28 cellular contexts compared by ENCODE assay signal in the genomic region with DNA sequence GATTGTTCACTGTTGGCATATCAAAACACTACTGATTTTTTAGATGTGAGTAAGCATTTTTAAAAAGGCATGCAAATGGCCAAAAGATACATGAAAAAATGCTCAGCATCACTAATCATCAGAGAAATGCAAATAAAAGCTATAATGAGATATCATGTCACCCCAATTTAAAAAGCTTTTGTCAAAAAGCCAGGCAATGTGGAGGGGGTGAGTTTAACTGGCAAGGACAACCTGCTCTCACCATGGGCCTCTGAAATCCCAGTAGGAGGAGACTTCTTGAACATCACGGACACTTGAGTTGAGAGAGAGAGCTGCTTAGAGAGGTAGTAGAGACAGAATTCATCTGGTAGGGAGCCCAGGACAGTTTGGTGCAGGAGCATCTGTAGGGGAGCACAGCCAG.
"Had no signal": no experiment of that assay in that cellular context is flagged by ENCODE, and none has a peak within 500 bp of the region (broad histone marks: within the 10 kb centered on the region; RNA-seq: fewer than 3 reads in every experiment).

No MANE protein-coding gene starts in this region.

- H3K4me1 Mint-ChIP-seq: stimulated activated effector memory CD8-positive, alpha-beta T cell treated with anti-CD3 and anti-CD28 coated beads, Interleukin-12 subunit alpha, Interleukin-12 subunit beta, amount 100 ng/mL, for 72 hours; stimulated activated memory B cell treated with anti-CD40 and anti-IgM and Interleukin-4, amounts not matched to agents 10 μg/mL and 1 μg/mL and 100 μg/mL, for 72 hours; stimulated activated naive B cell treated with anti-CD40 and anti-IgM and Interleukin-4, amounts not matched to agents 10 μg/mL and 1 μg/mL and 100 μg/mL, for 72 hours; stimulated activated naive CD8-positive, alpha-beta T cell treated with anti-CD3 and anti-CD28 coated beads, Interleukin-15, amount 100 ng/mL, for 72 hours had no signal

- H3K27me3 ChIP-seq: stomach, suprapubic skin, testis, thyroid gland, tibial artery, tibial nerve, transverse colon, upper lobe of left lung, upper lobe of right lung, uterus, vagina had no signal

- ATAC-seq: stimulated activated effector memory CD8-positive, alpha-beta T cell treated with anti-CD3 and anti-CD28 coated beads, Interleukin-12 subunit alpha, Interleukin-12 subunit beta, amount 100 ng/mL, for 72 hours; stimulated activated memory B cell treated with anti-CD40 and anti-IgM and Interleukin-4, amounts not matched to agents 10 μg/mL and 1 μg/mL and 100 μg/mL, for 72 hours; stimulated activated naive B cell treated with anti-CD40 and anti-IgM and Interleukin-4, amounts not matched to agents 10 μg/mL and 1 μg/mL and 100 μg/mL, for 72 hours; stimulated activated naive CD8-positive, alpha-beta T cell treated with anti-CD3 and anti-CD28 coated beads, Interleukin-15, amount 100 ng/mL, for 72 hours; stimulated activated naive CD8-positive, alpha-beta T cell treated with anti-CD3 and anti-CD28 coated beads, Interleukin-15, Interleukin-2, amounts not matched to agents 100 U/mL and 50 U/mL, for 24 hours; upper lobe of right lung had no signal

- H3K27ac Mint-ChIP-seq: stimulated activated effector memory CD8-positive, alpha-beta T cell treated with anti-CD3 and anti-CD28 coated beads, Interleukin-12 subunit alpha, Interleukin-12 subunit beta, amount 100 ng/mL, for 72 hours; stimulated activated memory B cell treated with anti-CD40 and anti-IgM and Interleukin-4, amounts not matched to agents 10 μg/mL and 1 μg/mL and 100 μg/mL, for 72 hours; stimulated activated naive B cell treated with anti-CD40 and anti-IgM and Interleukin-4, amounts not matched to agents 10 μg/mL and 1 μg/mL and 100 μg/mL, for 72 hours; stimulated activated naive CD8-positive, alpha-beta T cell treated with anti-CD3 and anti-CD28 coated beads, Interleukin-15, Interleukin-2, amounts not matched to agents 100 ng/mL and 50 ng/mL, for 24 hours; type B pancreatic cell had no signal

- H3K4me3 Mint-ChIP-seq: stimulated activated effector memory CD8-positive, alpha-beta T cell treated with anti-CD3 and anti-CD28 coated beads, Interleukin-12 subunit alpha, Interleukin-12 subunit beta, amount 100 ng/mL, for 72 hours; stimulated activated memory B cell treated with anti-CD40 and anti-IgM and Interleukin-4, amounts not matched to agents 10 μg/mL and 1 μg/mL and 100 μg/mL, for 72 hours; stimulated activated naive B cell treated with anti-CD40 and anti-IgM and Interleukin-4, amounts not matched to agents 10 μg/mL and 1 μg/mL and 100 μg/mL, for 72 hours; stimulated activated naive CD8-positive, alpha-beta T cell treated with anti-CD3 and anti-CD28 coated beads, Interleukin-15, amount 100 ng/mL, for 72 hours; stimulated activated naive CD8-positive, alpha-beta T cell treated with anti-CD3 and anti-CD28 coated beads, Interleukin-15, Interleukin-2, amounts not matched to agents 100 ng/mL and 50 ng/mL, for 24 hours; type B pancreatic cell had no signal

- H3K4me1 ChIP-seq: testis, thyroid gland, tibial artery, tibial nerve, upper lobe of left lung, upper lobe of right lung, uterus, vagina had no signal

- FAIRE-seq: urothelium cell line had no signal

- DNase-seq: stimulated activated CD4-positive, alpha-beta T cell treated with anti-CD3 and anti-CD28 coated beads, Interleukin-2, amount 100 ng/mL, for 48 hours; stimulated activated CD4-positive, alpha-beta T cell treated with anti-CD3 and anti-CD28 coated beads, Interleukin-4, amount 100 ng/mL, for 1 hour; stimulated activated CD4-positive, alpha-beta T cell treated with anti-CD3 and anti-CD28 coated beads, Interleukin-4, amount 100 ng/mL, for 24 hours; stimulated activated CD8-positive, alpha-beta memory T cell treated with anti-CD3 and anti-CD28 coated beads, Interleukin-4, amount 100 ng/mL, for 48 hours; stimulated activated naive B cell treated with anti-CD40 and anti-IgM and Interleukin-4, amounts not matched to agents 10 μg/mL and 1 μg/mL and 100 μg/mL, for 72 hours; stimulated activated naive CD4-positive, alpha-beta T cell; stimulated activated naive CD4-positive, alpha-beta T cell treated with Interleukin-2 at 50 U/mL for 16 hours; stimulated activated naive CD8-positive, alpha-beta T cell treated with anti-CD3 and anti-CD28 coated beads, Interleukin-15, amount 100 ng/mL, for 72 hours; stimulated activated naive CD8-positive, alpha-beta T cell treated with anti-CD3 and anti-CD28 coated beads, Interleukin-15, Interleukin-2, amounts not matched to agents 100 U/mL and 50 U/mL, for 24 hours; stomach; substantia nigra; testis; thyroid gland; tibial artery; transverse colon; trophoblast cell; upper lobe of left lung; upper lobe of right lung; uterus had no signal

- H3K27ac ChIP-seq: stomach, suprapubic skin, testis, thoracic aorta, thyroid gland, tibial artery, tibial nerve, transverse colon, upper lobe of left lung, upper lobe of right lung, uterus, vagina had no signal

- H3K27me3 Mint-ChIP-seq: stimulated activated memory B cell treated with anti-CD40 and anti-IgM and Interleukin-4, amounts not matched to agents 10 μg/mL and 1 μg/mL and 100 μg/mL, for 72 hours; stimulated activated naive B cell treated with anti-CD40 and anti-IgM and Interleukin-4, amounts not matched to agents 10 μg/mL and 1 μg/mL and 100 μg/mL, for 72 hours; stimulated activated naive CD8-positive, alpha-beta T cell treated with anti-CD3 and anti-CD28 coated beads, Interleukin-15, amount 100 ng/mL, for 72 hours; stimulated activated naive CD8-positive, alpha-beta T cell treated with anti-CD3 and anti-CD28 coated beads, Interleukin-15, Interleukin-2, amounts not matched to agents 100 ng/mL and 50 ng/mL, for 24 hours; type B pancreatic cell had no signal

- H3K36me3 Mint-ChIP-seq: stimulated activated effector memory CD8-positive, alpha-beta T cell treated with anti-CD3 and anti-CD28 coated beads, Interleukin-12 subunit alpha, Interleukin-12 subunit beta, amount 100 ng/mL, for 72 hours; stimulated activated memory B cell treated with anti-CD40 and anti-IgM and Interleukin-4, amounts not matched to agents 10 μg/mL and 1 μg/mL and 100 μg/mL, for 72 hours; stimulated activated naive B cell treated with anti-CD40 and anti-IgM and Interleukin-4, amounts not matched to agents 10 μg/mL and 1 μg/mL and 100 μg/mL, for 72 hours; type B pancreatic cell had no signal

- H3K9me3 ChIP-seq: testis, thoracic aorta, thyroid gland, upper lobe of right lung, uterus, vagina had no signal

- H3K4me3 ChIP-seq: stomach, suprapubic skin, testis, thoracic aorta, thyroid gland, tibial artery, tibial nerve, transverse colon, upper lobe of left lung, upper lobe of right lung, uterus, vagina had no signal

- H3K36me3 ChIP-seq: stomach, suprapubic skin, thoracic aorta, thyroid gland, tibial artery, tibial nerve, transverse colon, upper lobe of left lung, upper lobe of right lung, uterus, vagina had no signal
